In genomic region chr2:186433777-186434432, GRCh38 we compare ENCODE assay signal across 8 cellular contexts.
"Had no signal": no experiment of that assay in that cellular context is flagged by ENCODE, and none has a peak within 500 bp of the region (broad histone marks: within the 10 kb centered on the region; RNA-seq: fewer than 3 reads in every experiment).

No MANE protein-coding gene starts in this region.

- FAIRE-seq: G401.6, GM12878, GM12891, GM12892, GM18507, GM19239 had no signal

- H3K4me3 ChIP-seq: GM12878 had no signal

- DNase-seq: GDM1, GF-D8 had no signal

- ATAC-seq: GM12878 had no signal
